ENCODE assay signal across 16 cellular contexts in genomic region chr5:55594636-55595035, GRCh38.
"Had no signal": no experiment of that assay in that cellular context is flagged by ENCODE, and none has a peak within 500 bp of the region (broad histone marks: within the 10 kb centered on the region; RNA-seq: fewer than 3 reads in every experiment).

No MANE protein-coding gene starts in this region.

- H3K36me3 ChIP-seq: cardiac muscle cell, esophagus muscularis mucosa, neural progenitor cell, thyroid gland had no signal

- H3K27me3 ChIP-seq: cardiac muscle cell, esophagus muscularis mucosa, hepatocyte, neural progenitor cell, thyroid gland had no signal

- ATAC-seq: activated naive CD4-positive, alpha-beta T cell treated with anti-CD3 and anti-CD28 coated beads, Interleukin-2, amount 50 U/mL, for 72 hours; left lobe of liver; naive thymus-derived CD4-positive, alpha-beta T cell had no signal

- H3K4me3 ChIP-seq: cardiac muscle cell, esophagus muscularis mucosa, hepatocyte, neural progenitor cell, thyroid gland had no signal

- DNase-seq: activated CD4-positive, alpha-beta memory T cell treated with anti-CD3 and anti-CD28 coated beads, Interleukin-2, amount 10 ng/mL, durations not matched to agents 7 days and 5 days; activated CD4-positive, alpha-beta T cell treated with anti-CD3 and anti-CD28 coated beads for 48 hours; activated gamma-delta T cell treated with Interleukin-2 at 50 U/mL for 16 hours; activated T-cell treated with anti-CD3 and anti-CD28 coated beads for 4 hours; immature natural killer cell; naive thymus-derived CD4-positive, alpha-beta T cell; SK-N-SH; stimulated activated CD4-positive, alpha-beta T cell treated with anti-CD3 and anti-CD28 coated beads, Interleukin-4, amount 100 ng/mL, for 1 hour; stimulated activated naive CD4-positive, alpha-beta T cell; thyroid gland had no signal

- H3K9me3 ChIP-seq: esophagus muscularis mucosa, SK-N-SH, thyroid gland had no signal

- H3K27ac ChIP-seq: cardiac muscle cell, esophagus muscularis mucosa, hepatocyte, neural progenitor cell, thyroid gland had no signal
